Comparison of ENCODE assay signal across 30 cellular contexts in genomic region chr4:37905526-37906169, GRCh38. TPM values are rescaled to one million over a fixed set of nuclear protein-coding genes. Genes with fewer than 3 reads are reported as not detected.
"Had no signal": no experiment of that assay in that cellular context is flagged by ENCODE, and none has a peak within 500 bp of the region (broad histone marks: within the 10 kb centered on the region; RNA-seq: fewer than 3 reads in every experiment).

No MANE protein-coding gene starts in this region.

- H3K27ac Mint-ChIP-seq: activated CD4-positive, alpha-beta memory T cell treated with anti-CD3 and anti-CD28 coated beads, Interleukin-2, amount 10 ng/mL, durations not matched to agents 7 days and 5 days; activated CD4-positive, alpha-beta T cell treated with anti-CD3 and anti-CD28 coated beads for 36 hours; activated naive CD4-positive, alpha-beta T cell treated with anti-CD3 and anti-CD28 coated beads, Interleukin-2, amount 10 ng/mL, durations not matched to agents 7 days and 5 days; activated naive CD8-positive, alpha-beta T cell treated with anti-CD3 and anti-CD28 coated beads for 36 hours; activated T-cell treated with anti-CD3 and anti-CD28 coated beads, Interleukin-2, amount 50 U/mL, for 72 hours; activated T-helper 2 cell treated with anti-CD3 and anti-CD28 coated beads, Interferon-gamma antibody, Interleukin-2, Interleukin-4, amounts not matched to agents 10 μg/mL and 5 μg/mL and 100 μg/mL, durations not matched to agents 14 hours and 24 hours and 36 hours had no signal

- H3K4me3 Mint-ChIP-seq: activated CD4-positive, alpha-beta memory T cell treated with anti-CD3 and anti-CD28 coated beads, Interleukin-2, amount 10 ng/mL, durations not matched to agents 7 days and 5 days; activated CD4-positive, alpha-beta T cell treated with anti-CD3 and anti-CD28 coated beads for 36 hours; activated naive CD4-positive, alpha-beta T cell treated with anti-CD3 and anti-CD28 coated beads, Interleukin-2, amount 10 ng/mL, durations not matched to agents 7 days and 5 days; activated naive CD8-positive, alpha-beta T cell treated with anti-CD3 and anti-CD28 coated beads for 36 hours; activated T-cell treated with anti-CD3 and anti-CD28 coated beads, Interleukin-2, amount 50 U/mL, for 72 hours had no signal

- ATAC-seq: activated CD4-positive, alpha-beta T cell treated with anti-CD3 and anti-CD28 coated beads for 36 hours; activated T-cell treated with anti-CD3 and anti-CD28 coated beads, Interleukin-2, amount 50 U/mL, for 72 hours; Panc1 had no signal

- H3K9me3 ChIP-seq: SJCRH30, SK-N-SH had no signal

- H3K27ac ChIP-seq: brain microvascular endothelial cell, cardiac muscle cell, RWPE1, SJCRH30, VCaP had no signal

- H3K9ac ChIP-seq: SK-N-SH had no signal

- DNase-seq: activated CD4-positive, alpha-beta memory T cell treated with anti-CD3 and anti-CD28 coated beads, Interleukin-2, amount 10 ng/mL, durations not matched to agents 7 days and 5 days; activated CD4-positive, alpha-beta T cell treated with anti-CD3 and anti-CD28 coated beads for 36 hours; activated CD4-positive, alpha-beta T cell treated with anti-CD3 and anti-CD28 coated beads, Interleukin-2, amount 50 U/mL, for 1 hour; activated gamma-delta T cell treated with Interleukin-2 at 50 U/mL for 16 hours; activated naive CD4-positive, alpha-beta T cell treated with anti-CD3 and anti-CD28 coated beads, Interleukin-2, amount 10 ng/mL, durations not matched to agents 7 days and 5 days; activated naive CD8-positive, alpha-beta T cell treated with anti-CD3 and anti-CD28 coated beads for 36 hours; activated T-cell treated with anti-CD3 and anti-CD28 coated beads for 4 hours; activated T-cell treated with anti-CD3 and anti-CD28 coated beads, Interleukin-2, amount 50 U/mL, for 72 hours; brain microvascular endothelial cell; Kasumi-1; NCI-H1092; NCI-H1417; NCI-H1930; NCI-H2171; NCI-H2227 treated with DMSO at 0.1 percent for 48 hours; NCI-H526; NCI-H774; NK-92 treated with Interleukin-12 subunit alpha and Interleukin-12 subunit beta, amount 100 ng/mL, for 24 hours; OCI-M1; Right ventricle myocardium superior; SJCRH30; SK-N-SH; T-helper 1 cell had no signal

- H3K4me2 ChIP-seq: SK-N-SH had no signal

- H3K27me3 Mint-ChIP-seq: activated CD4-positive, alpha-beta memory T cell treated with anti-CD3 and anti-CD28 coated beads, Interleukin-2, amount 10 ng/mL, durations not matched to agents 7 days and 5 days; activated CD4-positive, alpha-beta T cell treated with anti-CD3 and anti-CD28 coated beads for 36 hours; activated naive CD4-positive, alpha-beta T cell treated with anti-CD3 and anti-CD28 coated beads, Interleukin-2, amount 10 ng/mL, durations not matched to agents 7 days and 5 days; activated naive CD8-positive, alpha-beta T cell treated with anti-CD3 and anti-CD28 coated beads for 36 hours had no signal

- H3K4me3 ChIP-seq: cardiac muscle cell, SJCRH30 had no signal

- H3K36me3 ChIP-seq: brain microvascular endothelial cell, cardiac muscle cell, SJCRH30 had no signal

- H3K27me3 ChIP-seq: brain microvascular endothelial cell, cardiac muscle cell had no signal

- H3K9me3 Mint-ChIP-seq: activated CD4-positive, alpha-beta memory T cell treated with anti-CD3 and anti-CD28 coated beads, Interleukin-2, amount 10 ng/mL, durations not matched to agents 7 days and 5 days; activated naive CD4-positive, alpha-beta T cell treated with anti-CD3 and anti-CD28 coated beads, Interleukin-2, amount 10 ng/mL, durations not matched to agents 7 days and 5 days; activated naive CD8-positive, alpha-beta T cell treated with anti-CD3 and anti-CD28 coated beads for 36 hours; activated T-cell treated with anti-CD3 and anti-CD28 coated beads, Interleukin-2, amount 50 U/mL, for 72 hours; activated T-helper 2 cell treated with anti-CD3 and anti-CD28 coated beads, Interferon-gamma antibody, Interleukin-2, Interleukin-4, amounts not matched to agents 10 μg/mL and 5 μg/mL and 100 μg/mL, durations not matched to agents 14 hours and 24 hours and 36 hours had no signal

RNA-seq across cellular contexts. Expression of gene PTTG2, which starts 54.5 kb away (rescaled TPM):
- total RNA-seq: activated CD4-positive, alpha-beta T cell treated with anti-CD3 and anti-CD28 coated beads for 36 hours; activated T-cell treated with anti-CD3 and anti-CD28 coated beads, Interleukin-2, amount 50 U/mL, for 72 hours; activated T-helper 2 cell treated with anti-CD3 and anti-CD28 coated beads, Interferon-gamma antibody, Interleukin-2, Interleukin-4, amounts not matched to agents 10 μg/mL and 5 μg/mL and 100 μg/mL, durations not matched to agents 14 hours and 24 hours and 36 hours; cardiac muscle cell; MCF 10A; SJCRH30 had no signal
- polyA plus RNA-seq: adipose tissue, cardiac muscle cell, SK-N-SH had no signal
